Comparison of ENCODE assay signal across 11 cellular contexts in genomic region chr14:56378474-56378873, GRCh38.
A peak's percentile ranks its signal among the peaks of the same experiment; 100 is the strongest.
DNase-seq lines count a peak whose midpoint lies in the region; ATAC-seq lines count a peak whose summit lies in the region.
"Had no signal": no experiment of that assay in that cellular context is flagged by ENCODE, and none has a peak within 500 bp of the region (broad histone marks: within the 10 kb centered on the region; RNA-seq: fewer than 3 reads in every experiment).

No MANE protein-coding gene starts in this region.

- no peaks in the 10 kb centered on the region for H3K36me3 ChIP-seq in adipocyte (ENCODE audit: control insufficient read depth, insufficient read depth, low read length, severe bottlenecking)
- H3K36me3 ChIP-seq: HAP-1 had no signal

- peaks cover 13% of the 10 kb centered on the region for H3K9me3 ChIP-seq in adipocyte (ENCODE audit: control insufficient read depth, low read length)
- H3K9me3 ChIP-seq: HAP-1 had no signal

- ATAC-seq in HG03460 (IDR thresholded peaks at IDR 0.05; ENCODE audit: unreplicated experiment) (no peak), HG03139 (IDR thresholded peaks at IDR 0.05; ENCODE audit: unreplicated experiment) (no peak)

- DNase-seq in GM04504 (ENCODE audit: low read depth) = peak; percentile 4
- DNase-seq in adipocyte (ENCODE audit: low read depth) = peak; percentile 76
- DNase-seq in fibroblast of the conjunctiva (ENCODE audit: low read depth) = peak; percentile 17
- peak; percentile 75 for DNase-seq in stromal cell of bone marrow (ENCODE audit: low read depth)
- no peak for DNase-seq in NCI-H82 (lab: John Stamatoyannopoulos, UW)
- DNase-seq: head of caudate nucleus; NK-92 treated with Interleukin-12 subunit alpha and Interleukin-12 subunit beta, amount 100 ng/mL, for 24 hours; T1000 had no signal

- H3K9ac ChIP-seq in adipocyte (ENCODE audit: low read length) = peak overlapping the region; percentile 40

- peaks cover 37% of the 10 kb centered on the region for H3K4me1 ChIP-seq in adipocyte (ENCODE audit: control insufficient read depth, insufficient read depth, low read length)
- H3K4me1 ChIP-seq: HAP-1 had no signal

- peak overlapping the region; percentile 61 for H3K4me3 ChIP-seq in adipocyte (ENCODE audit: low read length)
- H3K4me3 ChIP-seq: HAP-1 had no signal

- H3K27me3 ChIP-seq in adipocyte (replicated peaks; ENCODE audit: control insufficient read depth, insufficient read depth, low read length) = no peaks in the 10 kb centered on the region
